ENCODE assay signal across 7 cellular contexts in the genomic region with DNA sequence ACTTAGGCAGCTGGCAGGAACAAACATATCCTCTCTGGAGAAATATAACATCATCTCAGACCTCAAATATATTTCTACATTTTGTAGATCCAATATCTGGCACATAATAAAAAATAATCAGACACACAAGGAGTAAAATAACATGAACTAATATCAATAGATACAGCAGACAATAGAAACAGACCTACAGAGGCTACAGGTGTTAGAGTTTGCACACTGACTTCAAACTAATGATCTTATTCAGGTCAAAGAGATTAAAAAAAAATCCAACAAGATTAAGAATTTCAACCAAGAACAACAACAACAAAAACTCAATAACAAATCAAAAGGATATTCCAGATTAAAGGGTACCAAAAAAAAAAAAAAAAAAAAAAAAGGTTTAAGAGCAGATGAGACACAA.
"Had no signal": no experiment of that assay in that cellular context is flagged by ENCODE, and none has a peak within 500 bp of the region (broad histone marks: within the 10 kb centered on the region; RNA-seq: fewer than 3 reads in every experiment).

No MANE protein-coding gene starts in this region.

- H3K4me3 ChIP-seq: GM23248, HAP-1, K562 had no signal

- H3K9ac ChIP-seq: GM23248 had no signal

- H3K9me3 ChIP-seq: HAP-1 had no signal

- H3K4me1 ChIP-seq: HAP-1 had no signal

- H3K27ac ChIP-seq: GM23248 had no signal

- H3K36me3 ChIP-seq: HAP-1 had no signal

- FAIRE-seq: HTR-8/SVneo, K562 had no signal

- DNase-seq: GM23248, GOT3, H7, IMR-90 had no signal
